ENCODE assay signal across 9 cellular contexts in the genomic region with DNA sequence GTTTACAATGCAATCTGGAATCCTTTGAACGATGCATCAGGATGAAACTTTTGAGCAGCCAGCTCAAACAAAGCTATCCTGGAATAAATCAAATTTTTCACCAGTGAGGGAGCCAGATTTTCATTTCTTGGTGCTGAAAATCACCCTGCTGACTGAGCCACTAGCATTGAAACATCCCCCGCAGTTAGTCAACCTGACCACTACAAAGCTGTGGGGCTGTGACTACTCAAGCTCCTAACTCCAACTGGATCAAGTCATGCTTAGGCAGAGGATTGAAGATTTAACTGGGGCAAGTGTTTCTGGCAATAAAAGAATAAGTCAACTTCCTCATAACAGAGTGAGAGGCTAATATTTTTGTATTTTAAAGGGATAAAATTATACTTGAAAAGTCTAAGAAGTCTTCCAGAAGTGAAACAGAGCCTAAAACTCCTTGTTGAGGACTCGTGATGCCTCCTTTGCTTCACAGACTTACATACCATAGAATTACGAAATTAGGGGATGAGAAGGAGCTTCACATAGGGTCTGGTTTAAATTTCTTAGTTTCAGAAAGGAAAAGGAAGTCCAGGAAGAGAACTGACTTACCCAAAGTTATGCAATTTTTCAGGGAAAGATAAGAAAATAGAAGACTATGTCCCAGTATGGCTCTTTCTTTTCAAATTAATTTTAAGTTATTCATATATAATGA.
DNase-seq lines count a peak whose midpoint lies in the region; ATAC-seq and TF ChIP-seq lines count a peak whose summit lies in the region.
"Had no signal": no experiment of that assay in that cellular context is flagged by ENCODE, and none has a peak within 500 bp of the region (broad histone marks: within the 10 kb centered on the region; RNA-seq: fewer than 3 reads in every experiment).

No MANE protein-coding gene starts in this region.

- ATAC-seq in HG03159 (IDR thresholded peaks at IDR 0.05; ENCODE audit: unreplicated experiment): peak; percentile 53

- DNase-seq in COR-L47 (lab: John Stamatoyannopoulos, UW): peak; percentile 28
- peak; percentile 33 for DNase-seq in SKM-1 (lab: John Stamatoyannopoulos, UW; ENCODE audit: unreplicated experiment)
- DNase-seq in iPS-NIHi7 (ENCODE audit: extremely low spot score): peak; percentile 47
- no peak for DNase-seq in NCI-H187 (lab: John Stamatoyannopoulos, UW)
- DNase-seq in GM13977 (ENCODE audit: low spot score): no peak
- DNase-seq in caudate nucleus (lab: John Stamatoyannopoulos, UW): no peak
- DNase-seq in HUDEP-2 (lab: John Stamatoyannopoulos, UW; ENCODE audit: unreplicated experiment in 76 of 76): no peak
- DNase-seq: occipital lobe had no signal

- no peak for TF ChIP-seq CTCF in GM13977 (IDR thresholded peaks at IDR 0.05; ENCODE audit: extremely low read depth, insufficient read depth, missing control alignments)

- in situ Hi-C loops in GM13977 (cut with MboI; ENCODE audit: low pct_unique_long_range_greater_than_20kb, low sequenced_read_pairs, unreplicated experiment): no loop called here

- H3K27ac ChIP-seq in caudate nucleus (ENCODE audit: low read depth, low read length): no peak overlapping the region

Comparison
In these comparisons a context has a peak if more than half of its experiments do, and no peak if none do; other contexts are left out.
1. DNase-seq: peak in COR-L47 (single experiment), SKM-1 (single experiment) and iPS-NIHi7 (single experiment); none in NCI-H187 (0 of 2), GM13977 (single experiment), caudate nucleus (0 of 61) and HUDEP-2 (0 of 76).